ENCODE assay signal across 8 cellular contexts in the genomic region with DNA sequence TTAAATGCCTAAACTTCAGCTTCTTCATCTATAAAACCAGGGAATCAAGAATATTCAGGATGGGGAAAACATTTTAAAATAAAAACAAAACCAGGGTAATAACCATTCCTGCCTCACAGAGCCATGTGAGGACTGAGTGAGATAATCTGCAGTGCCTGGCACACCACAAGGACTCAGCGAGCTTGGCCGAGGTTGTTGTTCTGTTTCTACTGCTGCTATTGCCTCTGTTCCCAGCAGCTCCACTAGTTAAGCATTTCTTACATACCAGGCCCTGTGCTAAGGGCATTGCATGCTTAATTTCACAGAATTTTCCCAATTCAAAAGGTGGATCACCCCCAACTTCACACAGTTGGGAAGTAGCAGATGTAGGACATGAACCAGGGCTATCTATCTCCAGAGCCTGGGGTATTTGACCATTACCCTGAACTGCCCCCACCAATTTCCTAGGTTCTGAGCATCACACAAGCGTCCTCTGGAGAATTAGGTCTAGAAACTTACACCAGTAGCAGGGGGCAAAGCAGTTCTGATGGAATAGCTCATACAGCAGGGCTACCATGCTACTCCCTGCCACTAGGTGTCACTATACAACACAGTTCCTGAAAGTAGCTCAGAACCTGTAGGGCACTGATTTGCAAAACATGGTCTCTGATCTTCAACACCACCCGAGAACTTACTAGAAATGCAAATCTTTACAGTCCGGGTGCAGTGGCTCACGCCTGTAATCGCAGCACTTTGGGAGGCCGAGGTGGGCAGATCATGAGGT.
DNase-seq lines count a peak whose midpoint lies in the region; ATAC-seq and TF ChIP-seq lines count a peak whose summit lies in the region.

No MANE protein-coding gene starts in this region.

- peaks cover 0 to 60% of the 10 kb centered on the region in 2 experiments; a peak in 1 of 3 replicates for H3K36me3 ChIP-seq in HEK293 (ENCODE audit: control insufficient read depth in 2 of 2, insufficient read depth in 1 of 2, low read length in 2 of 2)

- no peaks in the 10 kb centered on the region for H3K27me3 Mint-ChIP-seq in activated T-helper 17 cell treated with anti-CD3 and anti-CD28 coated beads, Interleukin-2, amount 50 U/mL, for 72 hours
- no peaks in the 10 kb centered on the region for H3K27me3 Mint-ChIP-seq in activated T-cell treated with anti-CD3 and anti-CD28 coated beads, Interleukin-2, amount 50 U/mL, for 24 hours

- peak; percentile 80 for DNase-seq in AG10803 (ENCODE audit: low read depth)
- DNase-seq in kidney tubule cell (ENCODE audit: low spot score) = peak; percentile 53
- DNase-seq in NCI-H187 treated with DMSO at 0.1 percent for 48 hours (lab: John Stamatoyannopoulos, UW) = no peak
- DNase-seq in activated T-cell treated with anti-CD3 and anti-CD28 coated beads, Interleukin-2, amount 50 U/mL, for 24 hours = no peak
- DNase-seq in NCI-H1105 (lab: John Stamatoyannopoulos, UW) = no peak

- POLR2A ChIA-PET in HEK293 (lab: Yijun Ruan, JAX) = interaction anchor here (0.8 to 1.0 kb wide), 2 partner anchors 36 to 74 kb away, joined by 3 to 4 read pairs; a partner anchor contains a TSS

- H3K4me3 Mint-ChIP-seq in activated T-helper 17 cell treated with anti-CD3 and anti-CD28 coated beads, Interleukin-2, amount 50 U/mL, for 72 hours = no peak overlapping the region
- H3K4me3 Mint-ChIP-seq in activated T-cell treated with anti-CD3 and anti-CD28 coated beads, Interleukin-2, amount 50 U/mL, for 24 hours = no peak overlapping the region

- no peak overlapping the region for H3K27ac ChIP-seq in HEK293 (ENCODE audit: extremely low read depth, low read depth, low read length)

- peak; percentile 71 for ATAC-seq in activated T-helper 17 cell treated with anti-CD3 and anti-CD28 coated beads, Interleukin-2, amount 50 U/mL, for 72 hours (replicated peaks)
- ATAC-seq in HG03025 (IDR thresholded peaks at IDR 0.05; ENCODE audit: low FRiP score, unreplicated experiment) = no peak

- H3K36me3 Mint-ChIP-seq in activated T-helper 17 cell treated with anti-CD3 and anti-CD28 coated beads, Interleukin-2, amount 50 U/mL, for 72 hours (ENCODE audit: low read depth) = peaks cover 63% of the 10 kb centered on the region
- peaks cover 41% of the 10 kb centered on the region for H3K36me3 Mint-ChIP-seq in activated T-cell treated with anti-CD3 and anti-CD28 coated beads, Interleukin-2, amount 50 U/mL, for 24 hours (ENCODE audit: low read depth)

- H3K4me1 ChIP-seq in HEK293 (ENCODE audit: control insufficient read depth, insufficient read depth, low read length) = no peaks in the 10 kb centered on the region

- no peaks in the 10 kb centered on the region for H3K9me3 Mint-ChIP-seq in activated T-helper 17 cell treated with anti-CD3 and anti-CD28 coated beads, Interleukin-2, amount 50 U/mL, for 72 hours
- H3K9me3 Mint-ChIP-seq in activated T-cell treated with anti-CD3 and anti-CD28 coated beads, Interleukin-2, amount 50 U/mL, for 24 hours = peaks cover 12% of the 10 kb centered on the region

- no peak overlapping the region for H3K27ac Mint-ChIP-seq in activated T-helper 17 cell treated with anti-CD3 and anti-CD28 coated beads, Interleukin-2, amount 50 U/mL, for 72 hours
- H3K27ac Mint-ChIP-seq in activated T-cell treated with anti-CD3 and anti-CD28 coated beads, Interleukin-2, amount 50 U/mL, for 24 hours = no peak overlapping the region

- H3K9me3 ChIP-seq in HEK293 (ENCODE audit: control insufficient read depth, insufficient read depth, low read depth, low read length) = no peaks in the 10 kb centered on the region

- TF ChIP-seq CTCF in AG10803 (conservative IDR thresholded peaks at IDR 0.05; ENCODE audit: low read length) (peak; percentile 77), HEK293 (tag by site-specific recombination; IDR thresholded peaks at IDR 0.05) (no peak)

- H3K4me1 Mint-ChIP-seq in activated T-helper 17 cell treated with anti-CD3 and anti-CD28 coated beads, Interleukin-2, amount 50 U/mL, for 72 hours = no peaks in the 10 kb centered on the region
- no peaks in the 10 kb centered on the region for H3K4me1 Mint-ChIP-seq in activated T-cell treated with anti-CD3 and anti-CD28 coated beads, Interleukin-2, amount 50 U/mL, for 24 hours (ENCODE audit: low read depth)

- no peak overlapping the region for H3K4me3 ChIP-seq in AG10803 (ENCODE audit: low read length)
- H3K4me3 ChIP-seq in HEK293 (ENCODE audit: low read depth, low read length) = no peak overlapping the region

- CTCF ChIA-PET in HEK293 (lab: Yijun Ruan, JAX) = interaction anchor here (0.6 to 2.9 kb wide), 27 partner anchors 8 to 363 kb away, joined by 3 to 21 read pairs (median 4); a partner anchor contains a TSS

TF ChIP-seq in HEK293, 187 proteins besides CTCF, POLR2A, EP300 and RAD21:
- TF ChIP-seq MYNN (tag by site-specific recombination; IDR thresholded peaks at IDR 0.05; ENCODE audit: borderline replicate concordance) = no peak
- TF ChIP-seq ZNF132 (tag by site-specific recombination; IDR thresholded peaks at IDR 0.05; ENCODE audit: borderline replicate concordance) = no peak
- no peak for TF ChIP-seq GLI2 (tag by site-specific recombination; IDR thresholded peaks at IDR 0.05; ENCODE audit: borderline replicate concordance, low read depth)
- TF ChIP-seq SETDB1 (IDR thresholded peaks at IDR 0.05; ENCODE audit: insufficient read length, low read length) = peak; percentile 43
- no peak for TF ChIP-seq ZNF366 (tag by site-specific recombination; conservative IDR thresholded peaks at IDR 0.05)
- TF ChIP-seq ZNF629 (tag by site-specific recombination; IDR thresholded peaks at IDR 0.05) = no peak
- no peak for TF ChIP-seq ZNF571 (tag by site-specific recombination; IDR thresholded peaks at IDR 0.05)
- no peak for TF ChIP-seq ZIC2 (tag by site-specific recombination; IDR thresholded peaks at IDR 0.05)
TF ChIP-seq in HEK293: peak in this region for 1.

Comparison
In these comparisons a context has a peak if more than half of its experiments do, and no peak if none do; other contexts are left out.
1. DNase-seq: peak in AG10803 (single experiment) and kidney tubule cell (single experiment); none in NCI-H187 treated with DMSO at 0.1 percent for 48 hours (single experiment), activated T-cell treated with anti-CD3 and anti-CD28 coated beads, Interleukin-2, amount 50 U/mL, for 24 hours (single experiment) and NCI-H1105 (single experiment).